Comparison of ENCODE assay signal across 15 cellular contexts in the genomic region with DNA sequence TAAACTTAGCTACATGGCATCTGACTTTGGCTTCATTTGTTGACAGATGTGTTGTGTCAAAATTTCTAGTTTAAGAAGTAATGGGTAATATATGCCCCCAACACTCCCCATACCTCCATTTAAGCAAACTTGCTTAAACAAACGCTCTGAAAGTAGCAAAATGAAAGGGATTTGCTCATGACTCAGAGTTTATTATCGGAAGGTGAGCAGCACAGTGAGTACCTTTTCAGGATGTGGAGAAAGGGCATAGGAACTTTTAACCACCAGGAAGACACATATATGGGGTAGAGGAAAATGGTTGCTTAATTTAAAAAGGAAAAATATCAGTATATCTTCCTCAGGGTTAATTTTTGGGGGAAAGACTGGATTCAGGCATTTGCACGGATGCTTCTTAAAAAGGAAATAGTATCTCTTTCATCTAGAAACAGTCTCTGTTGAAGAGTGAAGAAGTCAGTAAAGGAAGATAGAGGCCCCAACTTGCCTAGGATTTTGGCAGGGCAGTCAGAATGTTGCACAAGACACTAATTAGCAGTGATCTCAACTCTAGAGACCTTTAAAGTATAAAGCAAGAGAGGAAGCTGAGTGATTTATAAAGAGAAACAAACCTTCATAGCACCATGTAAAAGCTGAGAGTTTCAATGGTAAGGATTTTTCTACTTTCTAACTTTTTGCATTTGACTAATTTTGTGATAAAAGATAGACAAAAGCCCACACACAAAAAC.
A peak's percentile ranks its signal among the peaks of the same experiment; 100 is the strongest.
DNase-seq lines count a peak whose midpoint lies in the region; ATAC-seq and TF ChIP-seq lines count a peak whose summit lies in the region.
"Had no signal": no experiment of that assay in that cellular context is flagged by ENCODE, and none has a peak within 500 bp of the region (broad histone marks: within the 10 kb centered on the region; RNA-seq: fewer than 3 reads in every experiment).

No MANE protein-coding gene starts in this region.

- H3K27ac Mint-ChIP-seq in nephron = peak overlapping the region in 2 of 3 experiments; percentile 38 to 66
- H3K27ac Mint-ChIP-seq: activated naive CD4-positive, alpha-beta T cell treated with anti-CD3 and anti-CD28 coated beads, Interleukin-2, amount 50 U/mL, for 72 hours had no signal

- DNase-seq in AG09319 (ENCODE audit: extremely low read depth, low read depth) (peak; percentile 16), NOMO-1 treated with DMSO at 0.1 percent for 48 hours (lab: John Stamatoyannopoulos, UW; ENCODE audit: unreplicated experiment) (peak; percentile 99), NCI-H69 (lab: John Stamatoyannopoulos, UW) (no peak), NCI-H510A (lab: John Stamatoyannopoulos, UW) (no peak), hepatic stellate cell (ENCODE audit: low spot score) (no peak)
- no peak for DNase-seq in stimulated activated CD4-positive, alpha-beta T cell treated with anti-CD3 and anti-CD28 coated beads, Interleukin-4, amount 100 ng/mL, for 24 hours
- DNase-seq: activated CD8-positive, alpha-beta memory T cell treated with anti-CD3 and anti-CD28 coated beads, Interleukin-2, amount 50 U/mL, for 4 hours; erythroblast; immature natural killer cell; NCI-H1105; stimulated activated CD8-positive, alpha-beta memory T cell treated with anti-CD3 and anti-CD28 coated beads, Interleukin-4, amount 100 ng/mL, for 48 hours; transverse colon had no signal

- no peaks in the 10 kb centered on the region for H3K9me3 Mint-ChIP-seq in nephron
- H3K9me3 Mint-ChIP-seq: activated naive CD4-positive, alpha-beta T cell treated with anti-CD3 and anti-CD28 coated beads, Interleukin-2, amount 50 U/mL, for 72 hours; immature natural killer cell had no signal

- no peak overlapping the region for H3K4me3 Mint-ChIP-seq in nephron
- H3K4me3 Mint-ChIP-seq: immature natural killer cell had no signal

- peaks cover 25% of the 10 kb centered on the region for H3K4me1 Mint-ChIP-seq in nephron
- H3K4me1 Mint-ChIP-seq: immature natural killer cell had no signal

- peak; percentile 76 for ATAC-seq in esophagus mucosa

- peaks cover 41% of the 10 kb centered on the region for H3K36me3 Mint-ChIP-seq in nephron (ENCODE audit: low read depth)
- H3K36me3 Mint-ChIP-seq: activated naive CD4-positive, alpha-beta T cell treated with anti-CD3 and anti-CD28 coated beads, Interleukin-2, amount 50 U/mL, for 72 hours had no signal

- H3K27me3 Mint-ChIP-seq in nephron (ENCODE audit: low read depth) = no peaks in the 10 kb centered on the region

- no peak for TF ChIP-seq CTCF in AG09319 (IDR thresholded peaks at IDR 0.05; ENCODE audit: low read depth, low read length)
- TF ChIP-seq CTCF in nephron (IDR thresholded peaks at IDR 0.05; ENCODE audit: unreplicated experiment in 3 of 3) = no peak

Comparison
In these comparisons a context has a peak if more than half of its experiments do, and no peak if none do; other contexts are left out.
1. DNase-seq: peak in AG09319 (single experiment) and NOMO-1 treated with DMSO at 0.1 percent for 48 hours (single experiment); none in NCI-H69 (single experiment), stimulated activated CD4-positive, alpha-beta T cell treated with anti-CD3 and anti-CD28 coated beads, Interleukin-4, amount 100 ng/mL, for 24 hours (single experiment), NCI-H510A (single experiment) and hepatic stellate cell (single experiment).